ENCODE assay signal across 8 cellular contexts in genomic region chr2:208254871-208255556, GRCh38. TPM values are rescaled to one million over a fixed set of nuclear protein-coding genes. Genes with fewer than 3 reads are reported as not detected.
DNase-seq lines count a peak whose midpoint lies in the region; ATAC-seq and TF ChIP-seq lines count a peak whose summit lies in the region.

TSS of gene IDH1 (minus strand) at chr2:208255071. CDS start at chr2:208251551, 3,520 bp downstream.

- H3K4me3 ChIP-seq in BJ (ENCODE audit: low read depth, low read length): peak within 1 kb of the TSS; percentile 67

- DNase-seq in BJ (ENCODE audit: low read depth) (peak; percentile 48), NCI-H524 (lab: John Stamatoyannopoulos, UW) (peak; percentile 90 to 92), left kidney (ENCODE audit: low read depth, low spot score) (peak; percentile 99)
- peak; percentile 94 to 97 for DNase-seq in activated CD4-positive, alpha-beta T cell treated with anti-CD3 and anti-CD28 coated beads for 4 hours
- DNase-seq in stimulated activated CD4-positive, alpha-beta T cell treated with anti-CD3 and anti-CD28 coated beads, Interleukin-2, amount 100 ng/mL, for 24 hours: peak; percentile 98 to 99

- H3K27ac ChIP-seq in cingulate gyrus (ENCODE audit: low read depth, low read length): peak within 1 kb of the TSS; percentile 91

- POLR2A ChIA-PET in BJ (lab: Charles Lee): interaction anchor here (0.6 kb wide), 1 partner anchor 14 kb away, joined by 4 read pairs; no protein-coding TSS in a partner anchor

- CTCF ChIA-PET in BJ (lab: Yijun Ruan, JAX): interaction anchor here (0.6 to 3.2 kb wide), 12 partner anchors 11 to 1120 kb away, joined by 3 to 21 read pairs (median 4); partner anchors contain the start of gene PIKFYVE

- peak; percentile 70 for TF ChIP-seq CTCF in BJ (IDR thresholded peaks at IDR 0.05; ENCODE audit: insufficient read depth, low read depth, low read length)

- no peaks in the 10 kb centered on the region; the same call in 1 of the 2 replicates for H3K36me3 ChIP-seq in BJ (ENCODE audit: control insufficient read depth, insufficient read depth, low read length)

- TF ChIP-seq POLR2A in GM19193 (IDR thresholded peaks at IDR 0.05; ENCODE audit: extremely low read depth, insufficient read depth, insufficient read length): peak; percentile 47

- H3K27me3 ChIP-seq in BJ (ENCODE audit: control insufficient read depth, insufficient read depth, low read length): no peaks in the 10 kb centered on the region

- peak; percentile 77 for ATAC-seq in HG03439 (IDR thresholded peaks at IDR 0.05; ENCODE audit: unreplicated experiment)

RNA-seq across cellular contexts. Expression of gene IDH1, which starts in this region (rescaled TPM):
- polyA plus RNA-seq in BJ (2011; rRNA removed): 41.9 and 63.2 TPM in 2 replicates
- 17.1 and 24.7 TPM in 2 replicates for polyA minus RNA-seq in BJ (2011; rRNA and poly(A)+ RNA removed)

Comparison
In these comparisons a context has a peak if more than half of its experiments do, and no peak if none do; other contexts are left out.
1. Peak in every context shown above with its lines: DNase-seq, ATAC-seq, H3K4me3 ChIP-seq and H3K27ac ChIP-seq.
2. DNase-seq: peak in every context shown above with its lines; median percentile 99 in left kidney; 98 in stimulated activated CD4-positive, alpha-beta T cell treated with anti-CD3 and anti-CD28 coated beads, Interleukin-2, amount 100 ng/mL, for 24 hours; 96 in activated CD4-positive, alpha-beta T cell treated with anti-CD3 and anti-CD28 coated beads for 4 hours; 91 in NCI-H524; 48 in BJ.